In genomic region chr1:182143154-182143657, GRCh38 we compare ENCODE assay signal across 8 cellular contexts.
A peak's percentile ranks its signal among the peaks of the same experiment; 100 is the strongest.
DNase-seq lines count a peak whose midpoint lies in the region; ATAC-seq and TF ChIP-seq lines count a peak whose summit lies in the region.

No MANE protein-coding gene starts in this region.

- intact Hi-C loops in lower leg skin (cut with DNase I; ENCODE audit: low total_unique reads), result loop anchor here (2.0 kb wide), 1 partner anchor 254 kb away; no protein-coding TSS in a partner anchor

- DNase-seq in D341Med (ENCODE audit: low spot score) (peak; percentile 91), NCI-H69 (lab: John Stamatoyannopoulos, UW) (peak; percentile 91), dermis blood vessel endothelial cell (peak; percentile 92), lower leg skin (ENCODE audit: low spot score in 2 of 2) (peak; percentile 95 to 99)
- DNase-seq in activated CD4-positive, alpha-beta T cell treated with anti-CD3 and anti-CD28 coated beads, Interleukin-2, amount 50 U/mL, for 48 hours, result peak; percentile 94 to 95
- peak; percentile 93 to 94 for DNase-seq in stimulated activated CD4-positive, alpha-beta T cell treated with anti-CD3 and anti-CD28 coated beads, Interleukin-2, amount 100 ng/mL, for 48 hours

- peak in 1 of 3 donors; percentile 97 for TF ChIP-seq CTCF in lower leg skin (IDR thresholded peaks at IDR 0.05)

- no peak for TF ChIP-seq POLR2A in lower leg skin (IDR thresholded peaks at IDR 0.05)

- no peak overlapping the region for H3K4me3 ChIP-seq in lower leg skin (ENCODE audit: low read depth, poor library complexity, severe bottlenecking)

- ATAC-seq in HG03432 (IDR thresholded peaks at IDR 0.05; ENCODE audit: unreplicated experiment), result peak; percentile 31
- no peak for ATAC-seq in HG02970 (IDR thresholded peaks at IDR 0.05; ENCODE audit: low FRiP score, unreplicated experiment)

- WGBS in lower leg skin, 2 donors, result 11 to 17% methylated on average over 11 of the region's 11 CpGs
